Comparison of ENCODE assay signal across 9 cellular contexts in the genomic region with DNA sequence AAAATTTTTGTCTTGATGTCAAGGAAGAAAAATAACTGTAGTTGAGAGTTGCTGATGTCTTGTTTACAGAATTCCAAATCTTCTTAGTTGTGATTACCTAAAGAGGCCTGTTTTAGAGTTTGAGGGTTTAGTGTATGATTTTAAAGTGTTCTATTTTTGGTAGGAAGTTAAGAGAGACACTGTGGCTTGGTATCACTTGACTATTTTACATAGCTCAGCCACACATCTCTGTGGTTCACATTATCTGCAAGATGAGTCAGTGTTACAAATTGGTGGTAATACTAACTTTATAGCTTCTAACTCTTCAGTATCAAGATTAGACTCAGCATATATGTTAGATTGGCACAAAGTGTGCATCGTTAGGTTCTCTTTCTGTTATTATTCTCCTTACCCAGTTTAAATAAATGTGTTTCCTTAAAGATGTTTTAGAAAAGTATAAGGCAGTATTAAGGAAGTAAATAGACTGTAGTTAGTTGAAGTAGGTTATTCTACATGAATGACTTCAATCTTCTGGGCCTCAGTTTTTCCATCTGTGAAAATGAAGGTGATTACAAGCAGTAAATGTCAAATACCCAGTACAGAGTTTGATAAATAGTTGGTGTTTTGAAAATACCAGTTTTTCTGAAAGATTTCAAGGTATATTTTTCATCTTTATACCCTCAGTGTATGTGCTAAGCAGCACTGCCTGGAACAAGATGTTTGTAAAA. TPM values are rescaled to one million over a fixed set of nuclear protein-coding genes. Genes with fewer than 3 reads are reported as not detected.
A peak's percentile ranks its signal among the peaks of the same experiment; 100 is the strongest.
DNase-seq lines count a peak whose midpoint lies in the region; ATAC-seq and TF ChIP-seq lines count a peak whose summit lies in the region.
"Had no signal": no experiment of that assay in that cellular context is flagged by ENCODE, and none has a peak within 500 bp of the region (broad histone marks: within the 10 kb centered on the region; RNA-seq: fewer than 3 reads in every experiment).

No MANE protein-coding gene starts in this region.

- no peak for DNase-seq in activated T-cell treated with anti-CD3 and anti-CD28 coated beads, Interleukin-2, amount 50 U/mL, for 72 hours
- no peak for DNase-seq in activated T-cell treated with anti-CD3 and anti-CD28 coated beads, Interleukin-2, amount 50 U/mL, for 1 hour
- DNase-seq in T-cell, result no peak
- no peak for DNase-seq in smooth muscle cell (lab: John Stamatoyannopoulos, UW; ENCODE audit: unreplicated experiment)
- DNase-seq in DMS 273 (lab: John Stamatoyannopoulos, UW; ENCODE audit: unreplicated experiment), result no peak
- DNase-seq in Peyer's patch, result no peak
- DNase-seq in endodermal cell, result no peak
- DNase-seq: AML-193 had no signal

- H3K27ac ChIP-seq in smooth muscle cell (ENCODE audit: low read depth) (no peak overlapping the region), Peyer's patch (no peak overlapping the region), endodermal cell (ENCODE audit: low read depth, low read length) (no peak overlapping the region)

- peak; percentile 95 to 98 for ATAC-seq in activated T-cell treated with anti-CD3 and anti-CD28 coated beads, Interleukin-2, amount 50 U/mL, for 72 hours (replicated peaks in 1 of 2)
- ATAC-seq in HG02852 (IDR thresholded peaks at IDR 0.05; ENCODE audit: unreplicated experiment) (peak; percentile 93), T-cell (replicated peaks in 1 of 4) (peak in 3 of 4 experiments; percentile 40 to 47 (median 45))

- H3K4me1 ChIP-seq in smooth muscle cell (ENCODE audit: low read depth) (no peaks in the 10 kb centered on the region), Peyer's patch (no peaks in the 10 kb centered on the region), endodermal cell (ENCODE audit: control insufficient read depth, insufficient read depth, low read length) (no peaks in the 10 kb centered on the region)

- peaks cover 2 to 4% of the 10 kb centered on the region in 2 donors for H3K36me3 Mint-ChIP-seq in activated T-cell treated with anti-CD3 and anti-CD28 coated beads, Interleukin-2, amount 50 U/mL, for 72 hours (ENCODE audit: insufficient read depth in 2 of 2)
- H3K36me3 Mint-ChIP-seq in T-cell (peaks cover 34% of the 10 kb centered on the region), endodermal cell (ENCODE audit: low read depth) (peaks cover 2% of the 10 kb centered on the region)

- TF ChIP-seq POLR2A in Peyer's patch (IDR thresholded peaks at IDR 0.05), result no peak

- no peaks in the 10 kb centered on the region for H3K79me2 ChIP-seq in smooth muscle cell (ENCODE audit: low read depth)

- H4K20me1 ChIP-seq in smooth muscle cell (ENCODE audit: low read depth), result peaks cover 26% of the 10 kb centered on the region

- no peak overlapping the region for H2AFZ ChIP-seq in smooth muscle cell (ENCODE audit: low read depth)

- POLR2A ChIA-PET in T-cell (lab: Charles Lee), result interaction anchor here in 1 of 2 donors (0.5 kb wide), 1 partner anchor 214 kb away, joined by 6 read pairs; no protein-coding TSS in a partner anchor

- no peaks in the 10 kb centered on the region for H3K36me3 ChIP-seq in smooth muscle cell (ENCODE audit: low read depth)
- H3K36me3 ChIP-seq in Peyer's patch, result peaks cover 0 to 8% (median 0%) of the 10 kb centered on the region in 3 donors
- H3K36me3 ChIP-seq in endodermal cell (ENCODE audit: control insufficient read depth, insufficient read depth, low read length), result peaks cover 10% of the 10 kb centered on the region

- CTCF ChIA-PET in T-cell (lab: Charles Lee), result no interaction called here

- peak overlapping the region; percentile 51 for H3K4me2 ChIP-seq in smooth muscle cell

- peaks cover 14% of the 10 kb centered on the region for H3K4me1 Mint-ChIP-seq in activated T-cell treated with anti-CD3 and anti-CD28 coated beads, Interleukin-2, amount 50 U/mL, for 72 hours (ENCODE audit: low read depth)
- H3K4me1 Mint-ChIP-seq in T-cell, result peaks cover 4 to 8% (median 5%) of the 10 kb centered on the region in 3 donors
- H3K4me1 Mint-ChIP-seq in endodermal cell, result no peaks in the 10 kb centered on the region

- H3K4me3 ChIP-seq in smooth muscle cell, result no peak overlapping the region
- no peak overlapping the region for H3K4me3 ChIP-seq in Peyer's patch
- no peak overlapping the region for H3K4me3 ChIP-seq in endodermal cell (ENCODE audit: low read length)

- 18% methylated on average over 1 of the region's 1 CpG for WGBS in smooth muscle cell (ENCODE audit: low lambda C conversion rate)
- WGBS in endodermal cell (ENCODE audit: insufficient coverage in 1 of 2, insufficient read length in 1 of 2), 2 experiments, result no CpG with 5 or more reads among the region's 1 CpG

- peak overlapping the region; percentile 30 for H3K27ac Mint-ChIP-seq in activated T-cell treated with anti-CD3 and anti-CD28 coated beads, Interleukin-2, amount 50 U/mL, for 72 hours
- H3K27ac Mint-ChIP-seq in T-cell (peak overlapping the region; percentile 19 to 28), endodermal cell (no peak overlapping the region)

- H3K27me3 ChIP-seq in smooth muscle cell (ENCODE audit: low read depth), result no peaks in the 10 kb centered on the region
- no peaks in the 10 kb centered on the region for H3K27me3 ChIP-seq in Peyer's patch
- H3K27me3 ChIP-seq in endodermal cell (ENCODE audit: control insufficient read depth, insufficient read depth, low read length, poor library complexity, severe bottlenecking), result no peaks in the 10 kb centered on the region

- no peaks in the 10 kb centered on the region for H3K9me3 Mint-ChIP-seq in activated T-cell treated with anti-CD3 and anti-CD28 coated beads, Interleukin-2, amount 50 U/mL, for 72 hours
- H3K9me3 Mint-ChIP-seq in T-cell, result no peaks in the 10 kb centered on the region
- H3K9me3 Mint-ChIP-seq in endodermal cell, result peaks cover 2% of the 10 kb centered on the region

- H3K9ac ChIP-seq in smooth muscle cell (ENCODE audit: low read depth) (no peak overlapping the region), endodermal cell (ENCODE audit: extremely low read depth, low read length, poor library complexity, severe bottlenecking) (no peak overlapping the region)

- TF ChIP-seq CTCF in smooth muscle cell (IDR thresholded peaks at IDR 0.05; ENCODE audit: borderline replicate concordance, insufficient read depth, poor library complexity, severe bottlenecking), result no peak
- no peak for TF ChIP-seq CTCF in Peyer's patch (IDR thresholded peaks at IDR 0.05)
- TF ChIP-seq CTCF in endodermal cell (conservative IDR thresholded peaks at IDR 0.05), result no peak

- H3K4me3 Mint-ChIP-seq in activated T-cell treated with anti-CD3 and anti-CD28 coated beads, Interleukin-2, amount 50 U/mL, for 72 hours, result peak overlapping the region; percentile 23 to 30
- no peak overlapping the region for H3K4me3 Mint-ChIP-seq in T-cell
- no peak overlapping the region for H3K4me3 Mint-ChIP-seq in endodermal cell

- H3K9me3 ChIP-seq in smooth muscle cell (replicated peaks; ENCODE audit: low read depth) (no peaks in the 10 kb centered on the region), Peyer's patch (no peaks in the 10 kb centered on the region), endodermal cell (ENCODE audit: control insufficient read depth, low read length) (no peaks in the 10 kb centered on the region)

- H3F3A ChIP-seq in smooth muscle cell (ENCODE audit: low read depth), result no peaks in the 10 kb centered on the region

- H3K27me3 Mint-ChIP-seq in activated T-cell treated with anti-CD3 and anti-CD28 coated beads, Interleukin-2, amount 50 U/mL, for 72 hours (ENCODE audit: low read depth), result no peaks in the 10 kb centered on the region
- no peaks in the 10 kb centered on the region for H3K27me3 Mint-ChIP-seq in T-cell
- no peaks in the 10 kb centered on the region for H3K27me3 Mint-ChIP-seq in endodermal cell (ENCODE audit: insufficient read depth)

RNA-seq across cellular contexts. Expression of a gene that starts 33.4 kb away (rescaled TPM):
- total RNA-seq in activated T-cell treated with anti-CD3 and anti-CD28 coated beads, Interleukin-2, amount 50 U/mL, for 72 hours, result 10 to 100 TPM; 33.0 to 35.2 TPM
- total RNA-seq in T-cell (10 to 100 TPM; 28.4 to 31.7 (median 30.7) TPM), smooth muscle cell (82.9 and 84.8 TPM in 2 replicates), Peyer's patch (10 to 100 TPM; 11.1 to 61.9 (median 21.5) TPM), endodermal cell (10 to 100 TPM; 34.4 to 43.0 TPM)
- 32.5 and 42.9 TPM in 2 replicates for polyA plus RNA-seq in smooth muscle cell
- polyA plus RNA-seq in endodermal cell (2013, experiment 1 of 2), result 26.4 TPM
- 22.5 TPM for polyA plus RNA-seq in endodermal cell (2013, experiment 2 of 2)

Comparison
In these comparisons a context has a peak if more than half of its experiments do, and no peak if none do; other contexts are left out.
1. ATAC-seq: peak in every context shown above with its lines; median percentile 96 in activated T-cell treated with anti-CD3 and anti-CD28 coated beads, Interleukin-2, amount 50 U/mL, for 72 hours; 93 in HG02852; 45 in T-cell.
2. H3K4me3 Mint-ChIP-seq: peak in activated T-cell treated with anti-CD3 and anti-CD28 coated beads, Interleukin-2, amount 50 U/mL, for 72 hours (2 of 2); none in T-cell (0 of 3) and endodermal cell (single experiment).